21 cellular contexts compared by ENCODE assay signal in genomic region chr4:23202712-23203247, GRCh38.
"Had no signal": no experiment of that assay in that cellular context is flagged by ENCODE, and none has a peak within 500 bp of the region (broad histone marks: within the 10 kb centered on the region; RNA-seq: fewer than 3 reads in every experiment).

No MANE protein-coding gene starts in this region.

- H3K36me3 Mint-ChIP-seq: naive thymus-derived CD8-positive, alpha-beta T cell; stimulated activated naive B cell treated with anti-CD40 and anti-IgM and Interleukin-4, amounts not matched to agents 10 μg/mL and 1 μg/mL and 100 μg/mL, for 72 hours had no signal

- H3K27ac Mint-ChIP-seq: naive thymus-derived CD8-positive, alpha-beta T cell; stimulated activated naive B cell treated with anti-CD40 and anti-IgM and Interleukin-4, amounts not matched to agents 10 μg/mL and 1 μg/mL and 100 μg/mL, for 72 hours; stimulated activated naive CD8-positive, alpha-beta T cell treated with anti-CD3 and anti-CD28 coated beads, Interleukin-15, amount 100 ng/mL, for 72 hours had no signal

- DNase-seq: dermis blood vessel endothelial cell; erythroblast; foreskin melanocyte; head of caudate nucleus; kidney; left cardiac atrium; left ventricle myocardium superior; mesenchymal stem cell; naive thymus-derived CD8-positive, alpha-beta T cell; posterior cingulate gyrus; sigmoid colon; stimulated activated CD4-positive, alpha-beta T cell treated with anti-CD3 and anti-CD28 coated beads, Interleukin-2, amount 100 ng/mL, for 24 hours; stimulated activated CD4-positive, alpha-beta T cell treated with anti-CD3 and anti-CD28 coated beads, Interleukin-4, amount 100 ng/mL, for 4 hours; stimulated activated naive B cell treated with anti-CD40 and anti-IgM and Interleukin-4, amounts not matched to agents 10 μg/mL and 1 μg/mL and 100 μg/mL, for 72 hours; stimulated activated naive CD8-positive, alpha-beta T cell treated with anti-CD3 and anti-CD28 coated beads, Interleukin-15, amount 100 ng/mL, for 72 hours; testis had no signal

- H3K4me3 Mint-ChIP-seq: naive thymus-derived CD8-positive, alpha-beta T cell; neural crest cell; stimulated activated naive B cell treated with anti-CD40 and anti-IgM and Interleukin-4, amounts not matched to agents 10 μg/mL and 1 μg/mL and 100 μg/mL, for 72 hours; stimulated activated naive CD8-positive, alpha-beta T cell treated with anti-CD3 and anti-CD28 coated beads, Interleukin-15, amount 100 ng/mL, for 72 hours had no signal

- H2AFZ ChIP-seq: hepatocyte had no signal

- H3K36me3 ChIP-seq: sigmoid colon, tibial nerve had no signal

- H3K27me3 ChIP-seq: hepatocyte, sigmoid colon, testis, tibial nerve had no signal

- ATAC-seq: left cardiac atrium; left ventricle myocardium superior; naive thymus-derived CD8-positive, alpha-beta T cell; stimulated activated naive B cell treated with anti-CD40 and anti-IgM and Interleukin-4, amounts not matched to agents 10 μg/mL and 1 μg/mL and 100 μg/mL, for 72 hours; stimulated activated naive CD8-positive, alpha-beta T cell treated with anti-CD3 and anti-CD28 coated beads, Interleukin-15, amount 100 ng/mL, for 72 hours had no signal

- H3K4me3 ChIP-seq: hepatocyte, lung, sigmoid colon, skin epidermis, testis, tibial nerve had no signal

- H3K9me3 ChIP-seq: testis had no signal

- H3K4me1 Mint-ChIP-seq: naive thymus-derived CD8-positive, alpha-beta T cell; stimulated activated naive B cell treated with anti-CD40 and anti-IgM and Interleukin-4, amounts not matched to agents 10 μg/mL and 1 μg/mL and 100 μg/mL, for 72 hours; stimulated activated naive CD8-positive, alpha-beta T cell treated with anti-CD3 and anti-CD28 coated beads, Interleukin-15, amount 100 ng/mL, for 72 hours had no signal

- H3K4me2 ChIP-seq: hepatocyte had no signal

- H3K79me2 ChIP-seq: hepatocyte had no signal

- H3K27ac ChIP-seq: hepatocyte, sigmoid colon, skin epidermis, testis, tibial nerve had no signal

- H3K4me1 ChIP-seq: sigmoid colon, testis, tibial nerve had no signal

- H3K27me3 Mint-ChIP-seq: stimulated activated naive B cell treated with anti-CD40 and anti-IgM and Interleukin-4, amounts not matched to agents 10 μg/mL and 1 μg/mL and 100 μg/mL, for 72 hours; stimulated activated naive CD8-positive, alpha-beta T cell treated with anti-CD3 and anti-CD28 coated beads, Interleukin-15, amount 100 ng/mL, for 72 hours had no signal
